In genomic region chr10:87534173-87534858, GRCh38 we compare ENCODE assay signal across 13 cellular contexts. TPM values are rescaled to one million over a fixed set of nuclear protein-coding genes. Genes with fewer than 3 reads are reported as not detected.
DNase-seq lines count a peak whose midpoint lies in the region; ATAC-seq and TF ChIP-seq lines count a peak whose summit lies in the region.
"Had no signal": no experiment of that assay in that cellular context is flagged by ENCODE, and none has a peak within 500 bp of the region (broad histone marks: within the 10 kb centered on the region; RNA-seq: fewer than 3 reads in every experiment).

No MANE protein-coding gene starts in this region.

- H3K4me3 Mint-ChIP-seq in activated CD4-positive, alpha-beta memory T cell treated with anti-CD3 and anti-CD28 coated beads, Interleukin-2, amount 10 ng/mL, durations not matched to agents 7 days and 5 days, result no peak overlapping the region
- H3K4me3 Mint-ChIP-seq: activated naive CD8-positive, alpha-beta T cell treated with anti-CD3 and anti-CD28 coated beads, Interleukin-2, amount 10 ng/mL, durations not matched to agents 7 days and 5 days had no signal

- ATAC-seq in GM19395 (IDR thresholded peaks at IDR 0.05; ENCODE audit: unreplicated experiment) (peak; percentile 86), HG02610 (IDR thresholded peaks at IDR 0.05; ENCODE audit: unreplicated experiment) (peak; percentile 49), HG03457 (IDR thresholded peaks at IDR 0.05; ENCODE audit: unreplicated experiment) (peak; percentile 57)

- no peaks in the 10 kb centered on the region for H3K4me1 ChIP-seq in testis

- 90 to 96% methylated on average over 3 of the region's 3 CpGs for WGBS in testis, 2 donors

- TF ChIP-seq CTCF in GM06990 (IDR thresholded peaks at IDR 0.05; ENCODE audit: insufficient read depth, low read length, poor library complexity, severe bottlenecking) (no peak), testis (IDR thresholded peaks at IDR 0.05) (no peak)

- H3K27me3 ChIP-seq in GM06990 (replicated peaks; ENCODE audit: control insufficient read depth, insufficient read depth, low read length) (no peaks in the 10 kb centered on the region), testis (no peaks in the 10 kb centered on the region)

- H3K4me3 ChIP-seq in GM06990 (replicated peaks; ENCODE audit: low read depth, low read length), result no peak overlapping the region
- no peak overlapping the region for H3K4me3 ChIP-seq in testis
- H3K4me3 ChIP-seq: thoracic aorta had no signal

- CTCF ChIA-PET in activated CD4-positive, alpha-beta memory T cell treated with anti-CD3 and anti-CD28 coated beads, Interleukin-2, amount 10 ng/mL, durations not matched to agents 7 days and 5 days (lab: Charles Lee), result interaction anchor here (0.7 to 1.8 kb wide), 6 partner anchors 11 to 1559 kb away, joined by 3 to 8 read pairs (median 4); partner anchors contain the start of gene MINPP1

- no peaks in the 10 kb centered on the region for H3K9me3 Mint-ChIP-seq in activated CD4-positive, alpha-beta memory T cell treated with anti-CD3 and anti-CD28 coated beads, Interleukin-2, amount 10 ng/mL, durations not matched to agents 7 days and 5 days

- no peaks in the 10 kb centered on the region for H3K9me3 ChIP-seq in testis
- H3K9me3 ChIP-seq: SK-N-SH, thoracic aorta had no signal

- H3K36me3 ChIP-seq in GM06990 (ENCODE audit: control insufficient read depth, insufficient read depth, low read length) (peaks cover 2% of the 10 kb centered on the region; the same call in 1 of the 2 replicates), testis (ENCODE audit: low read depth, missing control alignments) (no peaks in the 10 kb centered on the region)

- H3K36me3 Mint-ChIP-seq in activated CD4-positive, alpha-beta memory T cell treated with anti-CD3 and anti-CD28 coated beads, Interleukin-2, amount 10 ng/mL, durations not matched to agents 7 days and 5 days (ENCODE audit: low read depth), result peaks cover 10% of the 10 kb centered on the region

- H3K4me1 Mint-ChIP-seq in activated CD4-positive, alpha-beta memory T cell treated with anti-CD3 and anti-CD28 coated beads, Interleukin-2, amount 10 ng/mL, durations not matched to agents 7 days and 5 days, result peaks cover 20% of the 10 kb centered on the region

- TF ChIP-seq POLR2A in testis (IDR thresholded peaks at IDR 0.05), result no peak

- H3K27ac Mint-ChIP-seq in activated CD4-positive, alpha-beta memory T cell treated with anti-CD3 and anti-CD28 coated beads, Interleukin-2, amount 10 ng/mL, durations not matched to agents 7 days and 5 days, result no peak overlapping the region
- H3K27ac Mint-ChIP-seq: activated naive CD8-positive, alpha-beta T cell treated with anti-CD3 and anti-CD28 coated beads, Interleukin-2, amount 10 ng/mL, durations not matched to agents 7 days and 5 days had no signal

- H3K27me3 Mint-ChIP-seq in activated CD4-positive, alpha-beta memory T cell treated with anti-CD3 and anti-CD28 coated beads, Interleukin-2, amount 10 ng/mL, durations not matched to agents 7 days and 5 days, result no peaks in the 10 kb centered on the region
- H3K27me3 Mint-ChIP-seq: activated naive CD8-positive, alpha-beta T cell treated with anti-CD3 and anti-CD28 coated beads, Interleukin-2, amount 10 ng/mL, durations not matched to agents 7 days and 5 days had no signal

- no peak overlapping the region for H3K27ac ChIP-seq in testis
- H3K27ac ChIP-seq: thoracic aorta, VCaP had no signal

- POLR2A ChIA-PET in activated CD4-positive, alpha-beta memory T cell treated with anti-CD3 and anti-CD28 coated beads, Interleukin-2, amount 10 ng/mL, durations not matched to agents 7 days and 5 days (lab: Charles Lee), result no interaction called here

- intact Hi-C loops in testis (cut with DNase I; ENCODE audit: low total_unique reads), result no loop called here

- DNase-seq in GM06990 (ENCODE audit: extremely low read depth, insufficient read length) (peak; percentile 36), testis (no peak), NCI-H1436 (lab: John Stamatoyannopoulos, UW) (no peak)
- no peak for DNase-seq in activated CD4-positive, alpha-beta memory T cell treated with anti-CD3 and anti-CD28 coated beads, Interleukin-2, amount 10 ng/mL, durations not matched to agents 7 days and 5 days
- no peak for DNase-seq in activated CD4-positive, alpha-beta T cell treated with anti-CD3 and anti-CD28 coated beads for 48 hours
- DNase-seq: activated naive CD8-positive, alpha-beta T cell treated with anti-CD3 and anti-CD28 coated beads, Interleukin-2, amount 10 ng/mL, durations not matched to agents 7 days and 5 days; occipital lobe had no signal

RNA-seq across cellular contexts. Expression of gene MINPP1, which starts 29.6 kb away (rescaled TPM):
- total RNA-seq in activated CD4-positive, alpha-beta memory T cell treated with anti-CD3 and anti-CD28 coated beads, Interleukin-2, amount 10 ng/mL, durations not matched to agents 7 days and 5 days, result 10 to 100 TPM; 11.0 to 11.4 TPM
- 10 to 100 TPM; 24.3 to 32.3 TPM for total RNA-seq in testis
- polyA plus RNA-seq in testis (ENCODE audit: insufficient read depth, low read depth, low replicate concordance), result 15.3 TPM
